ENCODE assay signal across 22 cellular contexts in the genomic region with DNA sequence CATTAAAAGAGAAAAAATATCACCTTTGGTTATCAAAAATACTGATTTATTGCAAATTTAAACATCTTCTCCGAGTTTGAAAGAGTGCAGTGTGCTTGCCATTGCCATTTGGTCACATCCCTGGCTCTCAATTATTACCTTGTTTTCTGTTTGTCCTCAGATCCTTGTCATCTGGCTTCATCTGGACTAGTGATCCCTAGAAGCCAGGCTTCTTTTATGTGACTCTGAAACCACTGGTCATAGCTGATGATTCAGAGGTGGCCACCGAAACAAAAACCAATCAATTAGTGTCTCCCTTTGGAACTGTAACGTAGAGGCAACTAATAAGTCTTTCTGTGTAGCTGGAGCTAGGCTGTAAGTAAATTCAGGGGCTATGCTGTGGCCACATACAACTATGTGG.
DNase-seq lines count a peak whose midpoint lies in the region; ATAC-seq and TF ChIP-seq lines count a peak whose summit lies in the region.
"Had no signal": no experiment of that assay in that cellular context is flagged by ENCODE, and none has a peak within 500 bp of the region (broad histone marks: within the 10 kb centered on the region; RNA-seq: fewer than 3 reads in every experiment).

No MANE protein-coding gene starts in this region.

- TF ChIP-seq CTCF in PC-3 (conservative IDR thresholded peaks at IDR 0.05; ENCODE audit: low read depth, low read length) (no peak), mesothelial cell of epicardium (IDR thresholded peaks at IDR 0.05; ENCODE audit: unreplicated experiment) (no peak)

- H3K9me2 ChIP-seq in PC-3 (replicated peaks; ENCODE audit: low read length), result no peaks in the 10 kb centered on the region

- peak overlapping the region; percentile 20; the same call in 1 of the 2 replicates for H2AFZ ChIP-seq in PC-3 (ENCODE audit: low read length)

- H3K9me3 ChIP-seq in PC-3 (ENCODE audit: low read length), result no peaks in the 10 kb centered on the region
- H3K9me3 ChIP-seq: Caco-2, MG63 had no signal

- no peaks in the 10 kb centered on the region for H3K36me3 ChIP-seq in PC-3 (ENCODE audit: low read depth, low read length)
- H3K36me3 ChIP-seq: MG63 had no signal

- ATAC-seq in PC-3, result no peak
- peak; percentile 37 for ATAC-seq in left lobe of liver
- no peak for ATAC-seq in HG02884 (IDR thresholded peaks at IDR 0.05; ENCODE audit: unreplicated experiment)
- ATAC-seq in GM18909 (IDR thresholded peaks at IDR 0.05; ENCODE audit: poor library complexity, unreplicated experiment), result no peak
- ATAC-seq: CD8-positive, alpha-beta T cell; SK-N-SH treated with all-trans-retinoic acid at 6 μM for 48 hours had no signal

- H3K9me3 Mint-ChIP-seq in mesothelial cell of epicardium, result no peaks in the 10 kb centered on the region

- H3K27ac ChIP-seq in PC-3 (ENCODE audit: low read length), result no peak overlapping the region
- H3K27ac ChIP-seq: C4-2B had no signal

- POLR2A ChIA-PET in PC-3 (lab: Charles Lee; ENCODE audit: unreplicated experiment), result no interaction called here

- intact Hi-C loops in PC-3 (cut with micrococcal nuclease), result no loop called here

- H3K27ac Mint-ChIP-seq in mesothelial cell of epicardium, result no peak overlapping the region
- H3K27ac Mint-ChIP-seq: B cell; CD8-positive, alpha-beta T cell had no signal

- H3K4me1 ChIP-seq in PC-3 (ENCODE audit: insufficient read depth, low read length), result no peaks in the 10 kb centered on the region
- H3K4me1 ChIP-seq: Caco-2 had no signal

- DNase-seq in M059J (ENCODE audit: low read depth) (peak; percentile 2), PC-3 (no peak), left lobe of liver (ENCODE audit: low spot score) (no peak), OCI-M2 (lab: John Stamatoyannopoulos, UW; ENCODE audit: unreplicated experiment) (no peak), mesothelial cell of epicardium (ENCODE audit: low spot score in 2 of 2, unreplicated experiment in 2 of 2) (no peak)
- DNase-seq: Caco-2; CD8-positive, alpha-beta T cell; DMS79 treated with DMSO at 0.1 percent for 48 hours; GF-D8; KBM-7; MG63; NCI-H1105 treated with DMSO at 0.1 percent for 48 hours; NCI-H1694; NCI-H2029 treated with DMSO at 0.1 percent for 48 hours; NCI-H446 treated with DMSO at 0.1 percent for 48 hours; NCI-H526; OCI-M1 had no signal

- H3K4me1 Mint-ChIP-seq in mesothelial cell of epicardium, result no peaks in the 10 kb centered on the region

- H3F3A ChIP-seq in PC-3 (ENCODE audit: low read length, unreplicated experiment), result no peaks in the 10 kb centered on the region

- no peaks in the 10 kb centered on the region for H3K27me3 ChIP-seq in PC-3 (ENCODE audit: low read length)
- H3K27me3 ChIP-seq: MG63 had no signal

- H3K36me3 Mint-ChIP-seq in mesothelial cell of epicardium, result no peaks in the 10 kb centered on the region
- H3K36me3 Mint-ChIP-seq: CD8-positive, alpha-beta T cell had no signal

- H3K9ac ChIP-seq in PC-3 (ENCODE audit: low read length), result no peak overlapping the region

- H3K4me3 ChIP-seq in PC-3 (ENCODE audit: low read length), result no peak overlapping the region
- H3K4me3 ChIP-seq: MG63 had no signal

- no peaks in the 10 kb centered on the region for H3K79me2 ChIP-seq in PC-3 (ENCODE audit: low read length)

- CTCF ChIA-PET in PC-3 (lab: Charles Lee), result no interaction called here

- no peaks in the 10 kb centered on the region for H3K27me3 Mint-ChIP-seq in mesothelial cell of epicardium (ENCODE audit: low read depth)
- H3K27me3 Mint-ChIP-seq: B cell had no signal

- no TSS peak for BruUV-seq in PC-3 (replicated peaks; lab: Mats Ljungman, UMichigan)

- H3K4me3 Mint-ChIP-seq in mesothelial cell of epicardium, result no peak overlapping the region
- H3K4me3 Mint-ChIP-seq: B cell; CD8-positive, alpha-beta T cell had no signal

- H3K4me2 ChIP-seq in PC-3 (ENCODE audit: low read length), result no peak overlapping the region

- no peaks in the 10 kb centered on the region for H4K20me1 ChIP-seq in PC-3 (ENCODE audit: low read length)
